ENCODE assay signal across 1 cellular context in genomic region chr15:96053039-96054021, GRCh38.
A peak's percentile ranks its signal among the peaks of the same experiment; 100 is the strongest.
TF ChIP-seq lines count a peak whose summit lies in the region.

No MANE protein-coding gene starts in this region.

TF ChIP-seq in HEK293, 187 proteins besides CTCF, POLR2A, EP300 and RAD21 (continued from another document and continues in another):
- TF ChIP-seq PRDM10 (tag by site-specific recombination; IDR thresholded peaks at IDR 0.05): 0 out of 2 replicates have a peak, but pooled peaks have one; percentile 24
- no peak for TF ChIP-seq ZNF521 (tag by site-specific recombination; IDR thresholded peaks at IDR 0.05)
- TF ChIP-seq EGR2 (tag by site-specific recombination; IDR thresholded peaks at IDR 0.05; ENCODE audit: low read depth): 0 out of 2 replicates have a peak, but pooled peaks have one; percentile 26
- TF ChIP-seq ZNF510 (tag by site-specific recombination; IDR thresholded peaks at IDR 0.05; ENCODE audit: insufficient replicate concordance): peak; percentile 16
- no peak for TF ChIP-seq ZNF792 (tag by site-specific recombination; IDR thresholded peaks at IDR 0.05)
- TF ChIP-seq ZNF664 (tag by site-specific recombination; IDR thresholded peaks at IDR 0.05): peak; percentile 55
- TF ChIP-seq, protein P1, sequence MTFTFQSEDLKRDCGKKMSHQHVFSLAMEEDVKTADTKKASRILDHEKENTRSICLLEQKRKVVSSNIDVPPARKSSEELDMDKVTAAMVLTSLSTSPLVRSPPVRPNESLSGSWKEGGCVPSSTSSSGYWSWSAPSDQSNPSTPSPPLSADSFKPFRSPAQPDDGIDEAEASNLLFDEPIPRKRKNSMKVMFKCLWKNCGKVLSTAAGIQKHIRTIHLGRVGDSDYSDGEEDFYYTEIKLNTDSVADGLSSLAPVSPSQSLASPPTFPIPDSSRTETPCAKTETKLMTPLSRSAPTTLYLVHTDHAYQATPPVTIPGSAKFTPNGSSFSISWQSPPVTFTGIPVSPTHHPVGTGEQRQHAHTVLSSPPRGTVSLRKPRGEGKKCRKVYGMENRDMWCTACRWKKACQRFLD (tag by site-specific recombination; IDR thresholded peaks at IDR 0.05): no peak
- TF ChIP-seq ZNF777 (tag by site-specific recombination; IDR thresholded peaks at IDR 0.05; ENCODE audit: borderline replicate concordance): no peak
- no peak for TF ChIP-seq ZNF2 (tag by site-specific recombination; IDR thresholded peaks at IDR 0.05)
- no peak for TF ChIP-seq ZNF658 (tag by site-specific recombination; IDR thresholded peaks at IDR 0.05)
- TF ChIP-seq ZNF214 (tag by site-specific recombination; IDR thresholded peaks at IDR 0.05; ENCODE audit: borderline replicate concordance): no peak; the same call in 1 of the 2 replicates
- TF ChIP-seq ZXDB (tag by site-specific recombination; IDR thresholded peaks at IDR 0.05): peak; percentile 91
- peak; percentile 65; the same call in 1 of the 2 replicates for TF ChIP-seq ZNF449 (tag by site-specific recombination; IDR thresholded peaks at IDR 0.05)
- TF ChIP-seq ZNF530 (tag by site-specific recombination; IDR thresholded peaks at IDR 0.05; ENCODE audit: low read depth): no peak
- peak; percentile 59 for TF ChIP-seq ZFHX2 (tag by site-specific recombination; conservative IDR thresholded peaks at IDR 0.05)
- TF ChIP-seq ZNF140 (tag by site-specific recombination; IDR thresholded peaks at IDR 0.05): no peak
- TF ChIP-seq ZNF266 (tag by site-specific recombination; IDR thresholded peaks at IDR 0.05; ENCODE audit: low read depth): no peak
- no peak for TF ChIP-seq ZNF211 (tag by site-specific recombination; IDR thresholded peaks at IDR 0.05; ENCODE audit: low read depth)
- TF ChIP-seq PRDM2 (tag by site-specific recombination; IDR thresholded peaks at IDR 0.05; ENCODE audit: borderline replicate concordance): no peak
- TF ChIP-seq PRDM6 (tag by site-specific recombination; IDR thresholded peaks at IDR 0.05): peak; percentile 93
- TF ChIP-seq, protein P2, sequence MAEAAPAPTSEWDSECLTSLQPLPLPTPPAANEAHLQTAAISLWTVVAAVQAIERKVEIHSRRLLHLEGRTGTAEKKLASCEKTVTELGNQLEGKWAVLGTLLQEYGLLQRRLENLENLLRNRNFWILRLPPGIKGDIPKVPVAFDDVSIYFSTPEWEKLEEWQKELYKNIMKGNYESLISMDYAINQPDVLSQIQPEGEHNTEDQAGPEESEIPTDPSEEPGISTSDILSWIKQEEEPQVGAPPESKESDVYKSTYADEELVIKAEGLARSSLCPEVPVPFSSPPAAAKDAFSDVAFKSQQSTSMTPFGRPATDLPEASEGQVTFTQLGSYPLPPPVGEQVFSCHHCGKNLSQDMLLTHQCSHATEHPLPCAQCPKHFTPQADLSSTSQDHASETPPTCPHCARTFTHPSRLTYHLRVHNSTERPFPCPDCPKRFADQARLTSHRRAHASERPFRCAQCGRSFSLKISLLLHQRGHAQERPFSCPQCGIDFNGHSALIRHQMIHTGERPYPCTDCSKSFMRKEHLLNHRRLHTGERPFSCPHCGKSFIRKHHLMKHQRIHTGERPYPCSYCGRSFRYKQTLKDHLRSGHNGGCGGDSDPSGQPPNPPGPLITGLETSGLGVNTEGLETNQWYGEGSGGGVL (tag by site-specific recombination; IDR thresholded peaks at IDR 0.05): no peak; the same call in 1 of the 2 replicates
- TF ChIP-seq ZNF48 (tag by site-specific recombination; IDR thresholded peaks at IDR 0.05): no peak
- peak; percentile 68 for TF ChIP-seq KLF1 (tag by site-specific recombination; IDR thresholded peaks at IDR 0.05)
- no peak for TF ChIP-seq SETDB1 (IDR thresholded peaks at IDR 0.05; ENCODE audit: insufficient read length, low read length)
- peak; percentile 89; the same call in 1 of the 2 replicates for TF ChIP-seq GLI2 (tag by site-specific recombination; IDR thresholded peaks at IDR 0.05; ENCODE audit: borderline replicate concordance, low read depth)
- no peak for TF ChIP-seq ZNF677 (tag by site-specific recombination; IDR thresholded peaks at IDR 0.05)
- TF ChIP-seq FEZF1 (tag by site-specific recombination; IDR thresholded peaks at IDR 0.05): peak; percentile 97
- TF ChIP-seq WT1 (tag by site-specific recombination; IDR thresholded peaks at IDR 0.05): peak; percentile 98
- peak; percentile 56; the same call in 1 of the 2 replicates for TF ChIP-seq ZNF394 (tag by site-specific recombination; IDR thresholded peaks at IDR 0.05; ENCODE audit: borderline replicate concordance)
- no peak for TF ChIP-seq ZFP37 (tag by site-specific recombination; IDR thresholded peaks at IDR 0.05)
- TF ChIP-seq ZNF518A (tag by site-specific recombination; conservative IDR thresholded peaks at IDR 0.05; ENCODE audit: low read depth): no peak
- no peak for TF ChIP-seq ZNF621 (tag by site-specific recombination; IDR thresholded peaks at IDR 0.05)
- no peak for TF ChIP-seq ZNF747 (tag by site-specific recombination; IDR thresholded peaks at IDR 0.05)
- TF ChIP-seq ZBTB26 (tag by site-specific recombination; optimal IDR thresholded peaks at IDR 0.05): peak; percentile 23
- TF ChIP-seq ZNF404 (tag by site-specific recombination; IDR thresholded peaks at IDR 0.05): no peak
- peak; percentile 59; the same call in 1 of the 2 replicates for TF ChIP-seq ZNF184 (tag by site-specific recombination; IDR thresholded peaks at IDR 0.05)
